ENCODE assay signal across 14 cellular contexts in the genomic region with DNA sequence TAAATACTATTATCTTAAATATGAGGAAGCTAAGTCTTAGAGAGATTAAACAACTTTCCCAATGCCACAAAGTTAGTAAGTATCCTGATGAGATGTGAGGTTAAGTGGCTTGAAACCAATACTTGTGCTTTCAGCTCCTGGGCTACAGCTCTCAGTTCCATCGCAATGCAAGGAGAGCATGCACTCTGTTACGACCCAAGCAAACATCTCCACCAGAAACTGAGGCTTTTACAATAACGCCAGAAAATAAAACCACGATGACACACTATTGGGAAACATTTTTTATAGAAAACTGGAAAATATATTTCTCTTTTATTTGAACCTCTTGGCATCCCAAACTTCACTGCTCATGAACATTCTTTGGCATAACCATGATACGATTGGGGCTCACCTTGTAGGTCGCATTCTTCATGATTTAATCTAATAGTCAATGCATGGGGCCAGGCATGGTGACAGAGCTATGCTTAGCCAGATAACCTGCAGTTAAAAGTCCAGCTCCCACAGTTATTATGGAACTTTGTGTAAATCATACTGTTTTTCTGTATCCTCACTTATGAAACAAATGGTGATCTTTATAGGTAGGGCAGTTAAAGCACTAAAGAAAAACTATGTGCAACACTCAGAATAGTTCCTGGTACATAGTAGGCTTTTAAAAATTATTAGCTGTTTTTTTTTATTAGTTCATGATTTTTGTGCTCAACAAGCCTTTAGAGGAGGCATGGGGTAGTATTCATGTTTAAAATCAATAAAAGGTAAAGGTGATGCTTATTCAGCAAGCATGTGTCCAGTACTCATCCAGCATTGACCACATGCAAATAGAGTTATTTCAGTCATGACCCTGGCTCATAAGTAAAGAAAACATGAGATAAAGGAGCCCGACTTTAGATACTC.
DNase-seq lines count a peak whose midpoint lies in the region; ATAC-seq, FAIRE-seq and TF ChIP-seq lines count a peak whose summit lies in the region.
"Had no signal": no experiment of that assay in that cellular context is flagged by ENCODE, and none has a peak within 500 bp of the region (broad histone marks: within the 10 kb centered on the region; RNA-seq: fewer than 3 reads in every experiment).

No MANE protein-coding gene starts in this region.

- H3F3A ChIP-seq in smooth muscle cell (ENCODE audit: low read depth) (no peaks in the 10 kb centered on the region), SK-N-SH (replicated peaks; ENCODE audit: insufficient read depth) (peaks cover 6% of the 10 kb centered on the region)

- no peaks in the 10 kb centered on the region for H3K79me2 ChIP-seq in K562 (ENCODE audit: control insufficient read depth, insufficient read depth, low read length)
- no peaks in the 10 kb centered on the region for H3K79me2 ChIP-seq in HepG2 (ENCODE audit: insufficient read depth, low read length)
- no peaks in the 10 kb centered on the region for H3K79me2 ChIP-seq in smooth muscle cell (ENCODE audit: low read depth)
- H3K79me2 ChIP-seq in SK-N-SH (ENCODE audit: insufficient read depth), result no peaks in the 10 kb centered on the region

- H3K4me1 ChIP-seq in K562 (replicated peaks in 1 of 2; ENCODE audit: control insufficient read depth in 2 of 2, insufficient read depth in 2 of 2, low read length in 2 of 2), result peaks cover 0 to 9% of the 10 kb centered on the region in 2 experiments; a peak in 1 of 5 replicates
- H3K4me1 ChIP-seq in HepG2 (ENCODE audit: insufficient read depth, low read length), result no peaks in the 10 kb centered on the region
- H3K4me1 ChIP-seq in smooth muscle cell (ENCODE audit: low read depth), result no peaks in the 10 kb centered on the region
- peaks cover 0 to 6% of the 10 kb centered on the region in 2 experiments; a peak in 1 of 4 replicates for H3K4me1 ChIP-seq in SK-N-SH (ENCODE audit: control insufficient read depth in 1 of 2, insufficient read depth in 2 of 2, low read depth in 1 of 2, low read length in 1 of 2)

- no peak for TF ChIP-seq CTCF in K562 (IDR thresholded peaks at IDR 0.05 in 2 of 3, conservative IDR thresholded peaks at IDR 0.05 in 1 of 3; ENCODE audit: insufficient read depth in 2 of 3, low read depth in 1 of 3, low read length in 3 of 3)
- TF ChIP-seq CTCF in HepG2 (CRISPR knock-in tag; IDR thresholded peaks at IDR 0.05), result no peak
- no peak for TF ChIP-seq CTCF in smooth muscle cell (IDR thresholded peaks at IDR 0.05; ENCODE audit: borderline replicate concordance, insufficient read depth, poor library complexity, severe bottlenecking)
- no peak for TF ChIP-seq CTCF in SK-N-SH (IDR thresholded peaks at IDR 0.05)

- no peak for TF ChIP-seq RAD21 in K562 (CRISPR knock-in tag; conservative IDR thresholded peaks at IDR 0.05 in 1 of 2, IDR thresholded peaks at IDR 0.05 in 1 of 2)
- no peak for TF ChIP-seq RAD21 in HepG2 (CRISPR knock-in tag; IDR thresholded peaks at IDR 0.05)
- no peak for TF ChIP-seq RAD21 in SK-N-SH (IDR thresholded peaks at IDR 0.05; ENCODE audit: low read length)

- no peaks in the 10 kb centered on the region for H3K36me3 ChIP-seq in K562 (ENCODE audit: control insufficient read depth, insufficient read depth, low read length)
- H3K36me3 ChIP-seq in HepG2 (replicated peaks in 1 of 2; ENCODE audit: control insufficient read depth in 1 of 2, insufficient read depth in 2 of 2, low read length in 2 of 2), result no peaks in the 10 kb centered on the region
- H3K36me3 ChIP-seq in smooth muscle cell (ENCODE audit: low read depth), result no peaks in the 10 kb centered on the region
- no peaks in the 10 kb centered on the region for H3K36me3 ChIP-seq in SK-N-SH (replicated peaks in 1 of 2; ENCODE audit: control insufficient read depth in 1 of 2, insufficient read depth in 2 of 2, low read length in 1 of 2)

- ATAC-seq in K562, result no peak; the same call in 1 of the 3 replicates
- ATAC-seq in HepG2, result peak; percentile 38

- H3K9me2 ChIP-seq in SK-N-SH, result no peaks in the 10 kb centered on the region

- H3K9me1 ChIP-seq in K562 (ENCODE audit: control insufficient read depth, insufficient read depth, low read length), result no peaks in the 10 kb centered on the region

- H2AFZ ChIP-seq in K562 (ENCODE audit: low read depth, low read length) (peak overlapping the region; percentile 85), HepG2 (ENCODE audit: low read length) (no peak overlapping the region), smooth muscle cell (ENCODE audit: low read depth) (peak overlapping the region; percentile 54), SK-N-SH (ENCODE audit: low read depth) (no peak overlapping the region)

- no peaks in the 10 kb centered on the region for H3K27me3 ChIP-seq in K562 (ENCODE audit: control insufficient read depth in 2 of 2, insufficient read depth in 2 of 2, low read length in 2 of 2)
- H3K27me3 ChIP-seq in HepG2 (ENCODE audit: control insufficient read depth in 1 of 2, insufficient read depth in 2 of 2, low read length in 2 of 2), result no peaks in the 10 kb centered on the region; a peak in 1 of 5 replicates
- no peaks in the 10 kb centered on the region for H3K27me3 ChIP-seq in smooth muscle cell (ENCODE audit: low read depth)
- H3K27me3 ChIP-seq in SK-N-SH (ENCODE audit: insufficient read depth), result no peaks in the 10 kb centered on the region

- in situ Hi-C loops in K562 (cut with MboI) (no loop called here), HepG2 (cut with HindIII; ENCODE audit: extremely low pct_ligation_motif_present, low pct_unique_long_range_greater_than_20kb) (no loop called here)

- H3K27ac ChIP-seq in K562 (ENCODE audit: extremely low read depth, low read depth, low read length) (peak overlapping the region; percentile 60; the same call in 2 of the 3 replicates), HepG2 (ENCODE audit: extremely low read length, insufficient read depth, low read length) (no peak overlapping the region), smooth muscle cell (ENCODE audit: low read depth) (no peak overlapping the region), SK-N-SH (ENCODE audit: low read depth in 2 of 2, low read length in 1 of 2) (peak overlapping the region in 1 of 2 experiments; percentile 68; a peak in 2 of 4 replicates)
- H3K27ac ChIP-seq: HL-60, RWPE1 had no signal

- TF ChIP-seq EP300 in K562 (IDR thresholded peaks at IDR 0.05; ENCODE audit: low read length), result no peak
- no peak for TF ChIP-seq EP300 in HepG2 (IDR thresholded peaks at IDR 0.05; ENCODE audit: low read depth in 2 of 2, low read length in 2 of 2)
- no peak for TF ChIP-seq EP300 in HepG2 (CRISPR knock-in tag; IDR thresholded peaks at IDR 0.05; ENCODE audit: borderline replicate concordance)
- TF ChIP-seq EP300 in SK-N-SH (IDR thresholded peaks at IDR 0.05; ENCODE audit: borderline replicate concordance in 1 of 2, low read depth in 1 of 2, low read length in 1 of 2), result no peak

- no peak overlapping the region for H3K4me2 ChIP-seq in K562 (ENCODE audit: insufficient read depth, low read length)
- H3K4me2 ChIP-seq in HepG2 (ENCODE audit: low read depth, low read length), result no peak overlapping the region
- no peak overlapping the region for H3K4me2 ChIP-seq in smooth muscle cell
- no peak overlapping the region for H3K4me2 ChIP-seq in SK-N-SH

- POLR2A ChIA-PET in K562 (lab: Yijun Ruan, JAX) (interaction anchor here (0.6 kb wide), 1 partner anchor 30 kb away, joined by 3 read pairs; no protein-coding TSS in a partner anchor), HepG2 (lab: Yijun Ruan, JAX) (no interaction called here), SK-N-SH (lab: Yijun Ruan, JAX) (no interaction called here)

- CTCF ChIA-PET in K562 (lab: Yijun Ruan, JAX; ENCODE audit: low intra/inter-chr PET ratio) (interaction anchor here (0.7 kb wide), 1 partner anchor 22 kb away, joined by 3 read pairs; no protein-coding TSS in a partner anchor), HepG2 (lab: Yijun Ruan, JAX; ENCODE audit: low intra/inter-chr PET ratio, low total read pairs) (no interaction called here), SK-N-SH (lab: Yijun Ruan, JAX) (no interaction called here)

- peaks cover 3% of the 10 kb centered on the region; the same call in 1 of the 2 replicates for H3K9me3 ChIP-seq in K562 (replicated peaks; ENCODE audit: control insufficient read depth, insufficient read depth, low read depth, low read length)
- no peaks in the 10 kb centered on the region for H3K9me3 ChIP-seq in HepG2 (ENCODE audit: low read length)
- H3K9me3 ChIP-seq in smooth muscle cell (replicated peaks; ENCODE audit: low read depth), result no peaks in the 10 kb centered on the region
- H3K9me3 ChIP-seq in SK-N-SH, result no peaks in the 10 kb centered on the region

- BruUV-seq in K562 (replicated peaks; lab: Mats Ljungman, UMichigan) (no TSS peak), HepG2 (replicated peaks; lab: Mats Ljungman, UMichigan) (no TSS peak)

- H4K20me1 ChIP-seq in K562 (replicated peaks; ENCODE audit: control insufficient read depth, insufficient read depth, low read length) (no peaks in the 10 kb centered on the region), HepG2 (ENCODE audit: insufficient read depth, low read length) (no peaks in the 10 kb centered on the region), smooth muscle cell (ENCODE audit: low read depth) (no peaks in the 10 kb centered on the region), SK-N-SH (ENCODE audit: insufficient read depth) (no peaks in the 10 kb centered on the region)

- 66% methylated on average over 7 of the region's 7 CpGs for WGBS in K562 (ENCODE audit: insufficient coverage, low coverage, missing lambda C conversion rate)
- WGBS in HepG2 (ENCODE audit: low lambda C conversion rate), result 16% methylated on average over 7 of the region's 7 CpGs
- WGBS in smooth muscle cell (ENCODE audit: low lambda C conversion rate), result 86% methylated on average over 7 of the region's 7 CpGs
- WGBS in SK-N-SH (ENCODE audit: low lambda C conversion rate), result 83% methylated on average over 7 of the region's 7 CpGs

- FAIRE-seq in K562 (lab: Jason Lieb, UNC) (no peak), HepG2 (lab: Jason Lieb, UNC) (no peak)
- FAIRE-seq: H1 had no signal

- intact Hi-C loops in K562 (cut with micrococcal nuclease), result no loop called here
- intact Hi-C loops in HepG2 (cut with micrococcal nuclease; ENCODE audit: unreplicated experiment), result loop anchor here (10.0 kb wide), 1 partner anchor 1534 kb away; no protein-coding TSS in a partner anchor

- H3K4me3 ChIP-seq in K562, result no peak overlapping the region
- no peak overlapping the region for H3K4me3 ChIP-seq in HepG2 (replicated peaks in 1 of 3; ENCODE audit: insufficient read depth in 1 of 3, low read depth in 2 of 3, low read length in 3 of 3)
- H3K4me3 ChIP-seq in smooth muscle cell, result no peak overlapping the region
- no peak overlapping the region for H3K4me3 ChIP-seq in SK-N-SH (ENCODE audit: low read depth in 2 of 2, low read length in 1 of 2)

- TF ChIP-seq POLR2A in K562 (conservative IDR thresholded peaks at IDR 0.05) (no peak), HepG2 (IDR thresholded peaks at IDR 0.05; ENCODE audit: insufficient read depth in 1 of 2, low read depth in 2 of 2, low read length in 2 of 2) (no peak)

- H3K9ac ChIP-seq in K562 (ENCODE audit: insufficient read depth in 1 of 2, low read depth in 2 of 2, low read length in 2 of 2) (no peak overlapping the region), HepG2 (ENCODE audit: insufficient read depth, low read depth, low read length) (no peak overlapping the region), smooth muscle cell (ENCODE audit: low read depth) (no peak overlapping the region), SK-N-SH (no peak overlapping the region)

- peak; percentile 35 for DNase-seq in LHCN-M2 (ENCODE audit: low read depth)
- no peak for DNase-seq in K562 (ENCODE audit: extremely low read depth in 1 of 4, low spot score in 3 of 4)
- no peak for DNase-seq in HepG2 (ENCODE audit: low spot score)
- no peak for DNase-seq in smooth muscle cell (lab: John Stamatoyannopoulos, UW; ENCODE audit: unreplicated experiment)
- DNase-seq in SK-N-SH, result no peak
- DNase-seq in COR-L47 (lab: John Stamatoyannopoulos, UW), result no peak
- no peak for DNase-seq in amniotic stem cell (lab: John Stamatoyannopoulos, UW)
- DNase-seq: Karpas-422, NCI-H1436 treated with DMSO at 0.1 percent for 48 hours, NCI-H2227 treated with DMSO at 0.1 percent for 48 hours, NCI-H526 had no signal

Comparison
In these comparisons a context has a peak if more than half of its experiments do, and no peak if none do; other contexts are left out.
1. H2AFZ ChIP-seq: peak in K562 (single experiment) and smooth muscle cell (single experiment); none in HepG2 (single experiment) and SK-N-SH (single experiment).